Comparison of ENCODE assay signal across 20 cellular contexts in genomic region chr5:3142261-3143027, GRCh38.
"Had no signal": no experiment of that assay in that cellular context is flagged by ENCODE, and none has a peak within 500 bp of the region (broad histone marks: within the 10 kb centered on the region; RNA-seq: fewer than 3 reads in every experiment).

No MANE protein-coding gene starts in this region.

- H3K4me3 Mint-ChIP-seq: dendritic cell treated with granulocyte-macrophage colony-stimulating factor and Interleukin-4, amounts not matched to agents 40 ng/mL and 50 ng/mL, for 4 days; effector memory CD8-positive, alpha-beta T cell; memory B cell; mesothelial cell of epicardium; natural killer cell treated with Interleukin-12 subunit alpha and Interleukin-12 subunit beta and Interleukin-15 and Interleukin-18, amount 100 ng/mL, for 72 hours; stimulated activated effector memory CD8-positive, alpha-beta T cell treated with anti-CD3 and anti-CD28 coated beads, Interleukin-12 subunit alpha, Interleukin-12 subunit beta, amount 100 ng/mL, for 72 hours; type B pancreatic cell had no signal

- H3K27ac Mint-ChIP-seq: dendritic cell treated with granulocyte-macrophage colony-stimulating factor and Interleukin-4, amounts not matched to agents 40 ng/mL and 50 ng/mL, for 4 days; effector memory CD8-positive, alpha-beta T cell; memory B cell; mesothelial cell of epicardium; natural killer cell treated with Interleukin-12 subunit alpha and Interleukin-12 subunit beta and Interleukin-15 and Interleukin-18, amount 100 ng/mL, for 72 hours; stimulated activated effector memory CD8-positive, alpha-beta T cell treated with anti-CD3 and anti-CD28 coated beads, Interleukin-12 subunit alpha, Interleukin-12 subunit beta, amount 100 ng/mL, for 72 hours; type B pancreatic cell had no signal

- DNase-seq: effector memory CD8-positive, alpha-beta T cell; foreskin keratinocyte; kidney; left cardiac atrium; left ventricle myocardium inferior; lower lobe of right lung; occipital lobe; psoas muscle; retina; right lobe of liver; stimulated activated CD4-positive, alpha-beta T cell treated with anti-CD3 and anti-CD28 coated beads, Interleukin-4, amount 100 ng/mL, for 1 hour; stimulated activated CD8-positive, alpha-beta memory T cell treated with anti-CD3 and anti-CD28 coated beads, Interleukin-4, amount 100 ng/mL, for 48 hours; stimulated activated naive CD8-positive, alpha-beta T cell treated with anti-CD3 and anti-CD28 coated beads, Interleukin-15, Interleukin-2, amounts not matched to agents 100 U/mL and 50 U/mL, for 24 hours; thyroid gland had no signal

- H3K27me3 Mint-ChIP-seq: dendritic cell treated with granulocyte-macrophage colony-stimulating factor and Interleukin-4, amounts not matched to agents 40 ng/mL and 50 ng/mL, for 4 days; effector memory CD8-positive, alpha-beta T cell; memory B cell; natural killer cell treated with Interleukin-12 subunit alpha and Interleukin-12 subunit beta and Interleukin-15 and Interleukin-18, amount 100 ng/mL, for 72 hours had no signal

- ATAC-seq: effector memory CD8-positive, alpha-beta T cell; foreskin keratinocyte; left cardiac atrium; lower lobe of right lung; natural killer cell treated with Interleukin-12 subunit alpha and Interleukin-12 subunit beta and Interleukin-15 and Interleukin-18, amount 100 ng/mL, for 72 hours; psoas muscle; right lobe of liver; stimulated activated effector memory CD8-positive, alpha-beta T cell treated with anti-CD3 and anti-CD28 coated beads, Interleukin-12 subunit alpha, Interleukin-12 subunit beta, amount 100 ng/mL, for 72 hours; stimulated activated naive CD8-positive, alpha-beta T cell treated with anti-CD3 and anti-CD28 coated beads, Interleukin-15, Interleukin-2, amounts not matched to agents 100 U/mL and 50 U/mL, for 24 hours had no signal

- H3K4me1 Mint-ChIP-seq: memory B cell; mesothelial cell of epicardium; stimulated activated effector memory CD8-positive, alpha-beta T cell treated with anti-CD3 and anti-CD28 coated beads, Interleukin-12 subunit alpha, Interleukin-12 subunit beta, amount 100 ng/mL, for 72 hours had no signal

- H3K9me3 Mint-ChIP-seq: dendritic cell treated with granulocyte-macrophage colony-stimulating factor and Interleukin-4, amounts not matched to agents 40 ng/mL and 50 ng/mL, for 4 days; mesothelial cell of epicardium; type B pancreatic cell had no signal

- H3K36me3 Mint-ChIP-seq: memory B cell; mesothelial cell of epicardium; natural killer cell treated with Interleukin-12 subunit alpha and Interleukin-12 subunit beta and Interleukin-15 and Interleukin-18, amount 100 ng/mL, for 72 hours; stimulated activated effector memory CD8-positive, alpha-beta T cell treated with anti-CD3 and anti-CD28 coated beads, Interleukin-12 subunit alpha, Interleukin-12 subunit beta, amount 100 ng/mL, for 72 hours; type B pancreatic cell had no signal
